In the genomic region with DNA sequence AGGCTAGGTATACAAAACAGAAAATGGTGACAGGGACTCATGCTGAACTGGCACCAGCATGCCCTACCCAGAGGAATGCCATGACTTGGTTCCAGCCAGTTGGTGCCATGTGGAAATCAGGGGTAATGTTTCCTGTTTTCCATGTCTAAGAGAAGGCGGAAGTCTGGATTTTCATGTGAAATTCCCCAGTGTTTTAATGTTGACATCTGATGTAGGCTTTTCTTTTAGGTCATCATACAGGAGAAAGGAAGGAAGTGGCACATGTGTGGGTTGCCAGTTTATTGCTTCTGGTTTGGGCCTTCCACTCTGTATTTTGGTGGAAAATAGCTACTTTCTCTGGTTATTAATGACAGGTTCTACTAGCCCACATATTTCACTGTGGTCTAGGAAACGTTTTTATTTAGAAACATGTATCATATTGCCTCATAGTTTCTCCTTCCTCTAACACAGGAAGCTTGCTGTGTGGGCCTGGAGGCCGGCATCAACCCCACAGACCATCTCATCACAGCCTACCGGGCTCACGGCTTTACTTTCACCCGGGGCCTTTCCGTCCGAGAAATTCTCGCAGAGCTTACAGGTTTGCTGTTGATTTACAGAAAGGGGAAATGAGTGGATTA, we compare ENCODE assay signal across 10 cellular contexts. TPM values are rescaled to one million over a fixed set of nuclear protein-coding genes. Genes with fewer than 3 reads are reported as not detected.
DNase-seq lines count a peak whose midpoint lies in the region; ATAC-seq and TF ChIP-seq lines count a peak whose summit lies in the region.
"Had no signal": no experiment of that assay in that cellular context is flagged by ENCODE, and none has a peak within 500 bp of the region (broad histone marks: within the 10 kb centered on the region; RNA-seq: fewer than 3 reads in every experiment).

No MANE protein-coding gene starts in this region.

- ATAC-seq in GM19023 (IDR thresholded peaks at IDR 0.05; ENCODE audit: unreplicated experiment) (peak; percentile 89), HG02943 (IDR thresholded peaks at IDR 0.05; ENCODE audit: low read depth, unreplicated experiment) (peak; percentile 88), left lung (no peak)
- ATAC-seq: K562 had no signal

- no peak overlapping the region for H3K4me3 Mint-ChIP-seq in progenitor cell of endocrine pancreas (ENCODE audit: low read depth)

- H3K27me3 ChIP-seq in left lung = peaks cover 0 to 4% of the 10 kb centered on the region in 2 donors

- no peak overlapping the region for H3K27ac Mint-ChIP-seq in progenitor cell of endocrine pancreas

- no peak overlapping the region for H3K4me3 ChIP-seq in left lung
- H3K4me3 ChIP-seq: K562 had no signal

- peaks cover 7% of the 10 kb centered on the region for H3K4me1 Mint-ChIP-seq in progenitor cell of endocrine pancreas (ENCODE audit: low read depth)

- peaks cover 0 to 7% of the 10 kb centered on the region in 2 donors for H3K4me1 ChIP-seq in left lung

- H3K9me3 ChIP-seq in left lung = no peaks in the 10 kb centered on the region

- peaks cover 0 to 63% of the 10 kb centered on the region in 2 donors for H3K36me3 ChIP-seq in left lung

- H3K36me3 Mint-ChIP-seq in progenitor cell of endocrine pancreas (ENCODE audit: insufficient read depth) = peaks cover 17% of the 10 kb centered on the region

- H3K27ac ChIP-seq in left lung = peak overlapping the region in 1 of 2 donors; percentile 53
- H3K27ac ChIP-seq: C4-2B had no signal

- DNase-seq in AML-193 (lab: John Stamatoyannopoulos, UW) = peak; percentile 71 to 73
- DNase-seq in SKM-1 (lab: John Stamatoyannopoulos, UW; ENCODE audit: unreplicated experiment) = peak; percentile 9
- DNase-seq in left lung = no peak
- no peak for DNase-seq in NCI-H774 (lab: John Stamatoyannopoulos, UW)
- no peak for DNase-seq in progenitor cell of endocrine pancreas (ENCODE audit: low spot score, unreplicated experiment)
- DNase-seq in HCEC 1CT = no peak

- no peaks in the 10 kb centered on the region for H3K27me3 Mint-ChIP-seq in progenitor cell of endocrine pancreas

- intact Hi-C loops in left lung (cut with DNase I) = no loop called here

- TF ChIP-seq CTCF in left lung (IDR thresholded peaks at IDR 0.05) = no peak
- TF ChIP-seq CTCF in progenitor cell of endocrine pancreas (IDR thresholded peaks at IDR 0.05; ENCODE audit: unreplicated experiment) = no peak

- H3K9me3 Mint-ChIP-seq in progenitor cell of endocrine pancreas (ENCODE audit: low read depth) = peaks cover 4% of the 10 kb centered on the region

RNA-seq across cellular contexts. Expression of gene PDHA1, which starts 7.2 kb away (rescaled TPM):
- 100 to 1,000 TPM; 120 to 141 TPM for total RNA-seq in left lung
- 194 and 203 TPM in 2 replicates for total RNA-seq in progenitor cell of endocrine pancreas

Comparison
In these comparisons a context has a peak if more than half of its experiments do, and no peak if none do; other contexts are left out.
1. DNase-seq: peak in AML-193 (2 of 2) and SKM-1 (single experiment); none in left lung (0 of 2), NCI-H774 (single experiment), progenitor cell of endocrine pancreas (single experiment) and HCEC 1CT (single experiment).